Comparison of ENCODE assay signal across 15 cellular contexts in the genomic region with DNA sequence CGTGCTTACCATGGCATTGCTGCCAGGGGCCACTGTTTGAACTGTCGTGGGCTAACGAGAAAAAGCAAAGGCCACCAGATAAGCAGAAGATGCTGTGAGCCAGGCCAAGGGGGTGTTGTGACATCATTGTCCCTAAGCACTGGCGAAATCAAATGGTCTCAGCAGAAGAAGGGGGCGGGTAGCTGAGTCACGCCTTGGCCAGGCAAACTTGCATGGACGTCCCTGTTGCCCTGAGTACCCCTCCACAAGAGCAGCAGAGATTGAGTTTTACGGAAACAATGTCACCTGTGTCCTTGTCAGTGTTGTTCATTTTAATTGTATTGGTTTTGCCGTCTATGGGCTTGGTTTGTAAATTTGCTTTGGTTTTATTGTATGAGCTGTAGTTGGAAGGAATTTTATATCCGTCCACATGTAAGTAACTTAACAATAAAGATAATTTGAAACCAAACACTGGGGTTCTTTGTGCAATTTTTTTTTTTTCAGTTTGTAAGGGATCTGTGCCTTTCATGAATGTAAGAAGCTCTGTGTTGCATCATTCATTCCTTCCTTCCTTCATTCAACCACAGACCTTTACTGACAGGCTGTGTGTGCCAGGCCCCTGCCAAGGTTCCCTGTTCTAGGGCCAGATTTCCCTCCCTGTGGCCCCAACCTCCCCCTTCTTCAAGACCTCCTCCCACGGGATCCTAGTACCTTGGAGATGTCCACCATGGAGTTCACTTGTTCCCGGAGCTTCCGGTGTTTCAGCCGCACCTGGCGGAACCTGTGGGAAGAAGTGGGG. TPM values are rescaled to one million over a fixed set of nuclear protein-coding genes. Genes with fewer than 3 reads are reported as not detected.
DNase-seq lines count a peak whose midpoint lies in the region; ATAC-seq and TF ChIP-seq lines count a peak whose summit lies in the region.
"Had no signal": no experiment of that assay in that cellular context is flagged by ENCODE, and none has a peak within 500 bp of the region (broad histone marks: within the 10 kb centered on the region; RNA-seq: fewer than 3 reads in every experiment).

No MANE protein-coding gene starts in this region.

- no peak overlapping the region for H3K4me3 Mint-ChIP-seq in activated T-cell treated with anti-CD3 and anti-CD28 coated beads, Interleukin-2, amount 50 U/mL, for 24 hours
- no peak overlapping the region for H3K4me3 Mint-ChIP-seq in glutamatergic neuron (ENCODE audit: unreplicated experiment)
- H3K4me3 Mint-ChIP-seq in stimulated activated memory B cell treated with anti-CD40 and anti-IgM and Interleukin-4, amounts not matched to agents 10 μg/mL and 1 μg/mL and 100 μg/mL, for 72 hours: no peak overlapping the region

- peaks cover 48% of the 10 kb centered on the region for H3K36me3 ChIP-seq in effector memory CD4-positive, alpha-beta T cell (ENCODE audit: control insufficient read depth, insufficient read depth, low read length)

- H3K9me3 Mint-ChIP-seq in activated T-cell treated with anti-CD3 and anti-CD28 coated beads, Interleukin-2, amount 50 U/mL, for 24 hours: no peaks in the 10 kb centered on the region
- H3K9me3 Mint-ChIP-seq in glutamatergic neuron (ENCODE audit: unreplicated experiment): peaks cover 3% of the 10 kb centered on the region
- H3K9me3 Mint-ChIP-seq in stimulated activated memory B cell treated with anti-CD40 and anti-IgM and Interleukin-4, amounts not matched to agents 10 μg/mL and 1 μg/mL and 100 μg/mL, for 72 hours: no peaks in the 10 kb centered on the region

- H3K4me1 ChIP-seq in effector memory CD4-positive, alpha-beta T cell (ENCODE audit: control insufficient read depth, insufficient read depth, low read length, poor library complexity, severe bottlenecking): peaks cover 29% of the 10 kb centered on the region

- H3K27ac ChIP-seq in effector memory CD4-positive, alpha-beta T cell (ENCODE audit: insufficient read depth, low read length, poor library complexity, severe bottlenecking): no peak overlapping the region

- H3K27me3 Mint-ChIP-seq in activated T-cell treated with anti-CD3 and anti-CD28 coated beads, Interleukin-2, amount 50 U/mL, for 24 hours: no peaks in the 10 kb centered on the region
- peaks cover 3% of the 10 kb centered on the region for H3K27me3 Mint-ChIP-seq in glutamatergic neuron (ENCODE audit: unreplicated experiment)
- no peaks in the 10 kb centered on the region for H3K27me3 Mint-ChIP-seq in stimulated activated memory B cell treated with anti-CD40 and anti-IgM and Interleukin-4, amounts not matched to agents 10 μg/mL and 1 μg/mL and 100 μg/mL, for 72 hours

- H3K27me3 ChIP-seq in effector memory CD4-positive, alpha-beta T cell (replicated peaks; ENCODE audit: control insufficient read depth, insufficient read depth, low read length, poor library complexity, severe bottlenecking): no peaks in the 10 kb centered on the region

- peaks cover 95% of the 10 kb centered on the region for H3K36me3 Mint-ChIP-seq in activated T-cell treated with anti-CD3 and anti-CD28 coated beads, Interleukin-2, amount 50 U/mL, for 24 hours (ENCODE audit: low read depth)
- H3K36me3 Mint-ChIP-seq in glutamatergic neuron (ENCODE audit: unreplicated experiment): no peaks in the 10 kb centered on the region
- H3K36me3 Mint-ChIP-seq in stimulated activated memory B cell treated with anti-CD40 and anti-IgM and Interleukin-4, amounts not matched to agents 10 μg/mL and 1 μg/mL and 100 μg/mL, for 72 hours: peaks cover 62% of the 10 kb centered on the region

- H3K9me3 ChIP-seq in effector memory CD4-positive, alpha-beta T cell (ENCODE audit: control insufficient read depth, low read length): no peaks in the 10 kb centered on the region

- no peak for ATAC-seq in stimulated activated memory B cell treated with anti-CD40 and anti-IgM and Interleukin-4, amounts not matched to agents 10 μg/mL and 1 μg/mL and 100 μg/mL, for 72 hours

- peak overlapping the region; percentile 67 for H3K27ac Mint-ChIP-seq in activated T-cell treated with anti-CD3 and anti-CD28 coated beads, Interleukin-2, amount 50 U/mL, for 24 hours
- peak overlapping the region; percentile 48 for H3K27ac Mint-ChIP-seq in glutamatergic neuron (ENCODE audit: unreplicated experiment)
- peak overlapping the region; percentile 93 for H3K27ac Mint-ChIP-seq in stimulated activated memory B cell treated with anti-CD40 and anti-IgM and Interleukin-4, amounts not matched to agents 10 μg/mL and 1 μg/mL and 100 μg/mL, for 72 hours

- no peak overlapping the region for H3K4me3 ChIP-seq in effector memory CD4-positive, alpha-beta T cell (ENCODE audit: insufficient read depth, low read depth, low read length, poor library complexity, severe bottlenecking)

- TF ChIP-seq CTCF in glutamatergic neuron (IDR thresholded peaks at IDR 0.05; ENCODE audit: partially characterized antibody, unreplicated experiment): no peak

- no peak for DNase-seq in activated T-cell treated with anti-CD3 and anti-CD28 coated beads, Interleukin-2, amount 50 U/mL, for 24 hours
- DNase-seq in activated T-cell treated with anti-CD3 and anti-CD28 coated beads, Interleukin-2, amount 50 U/mL, for 1 hour: no peak
- DNase-seq in SKM-1 (lab: John Stamatoyannopoulos, UW; ENCODE audit: unreplicated experiment) (peak; percentile 14), glutamatergic neuron (no peak), NCI-H1417 treated with DMSO at 0.1 percent for 48 hours (lab: John Stamatoyannopoulos, UW) (no peak), LoVo (ENCODE audit: low spot score) (no peak)
- no peak for DNase-seq in effector memory CD4-positive, alpha-beta T cell
- DNase-seq: amygdala, EL, NCI-H510A had no signal

- H3K4me1 Mint-ChIP-seq in activated T-cell treated with anti-CD3 and anti-CD28 coated beads, Interleukin-2, amount 50 U/mL, for 24 hours (ENCODE audit: low read depth): peaks cover 64% of the 10 kb centered on the region
- no peaks in the 10 kb centered on the region for H3K4me1 Mint-ChIP-seq in glutamatergic neuron (ENCODE audit: low read depth, unreplicated experiment)
- H3K4me1 Mint-ChIP-seq in stimulated activated memory B cell treated with anti-CD40 and anti-IgM and Interleukin-4, amounts not matched to agents 10 μg/mL and 1 μg/mL and 100 μg/mL, for 72 hours: peaks cover 82% of the 10 kb centered on the region

RNA-seq across cellular contexts. Expression of a gene that starts 12.3 kb away (rescaled TPM):
- 0.44 TPM for total RNA-seq in glutamatergic neuron (ENCODE audit: unreplicated experiment)

RNA-seq across cellular contexts. Expression of a gene that starts 13.7 kb away (rescaled TPM):
- total RNA-seq in glutamatergic neuron (ENCODE audit: unreplicated experiment): 34.1 TPM

RNA-seq across cellular contexts. Expression of a gene that starts 33.8 kb away (rescaled TPM):
- not detected for total RNA-seq in glutamatergic neuron (ENCODE audit: unreplicated experiment)
- total RNA-seq: LHCN-M2, SK-MEL-5 had no signal

RNA-seq across cellular contexts. Expression of a gene that starts 52.6 kb away (rescaled TPM):
- total RNA-seq in glutamatergic neuron (ENCODE audit: unreplicated experiment): not detected
- total RNA-seq: LHCN-M2, liver, pulmonary artery endothelial cell, SK-MEL-5 had no signal

RNA-seq across cellular contexts. Expression of a gene that starts 58.7 kb away (rescaled TPM):
- total RNA-seq in glutamatergic neuron (ENCODE audit: unreplicated experiment): 13.0 TPM
